Comparison of ENCODE assay signal across 8 cellular contexts in the genomic region with DNA sequence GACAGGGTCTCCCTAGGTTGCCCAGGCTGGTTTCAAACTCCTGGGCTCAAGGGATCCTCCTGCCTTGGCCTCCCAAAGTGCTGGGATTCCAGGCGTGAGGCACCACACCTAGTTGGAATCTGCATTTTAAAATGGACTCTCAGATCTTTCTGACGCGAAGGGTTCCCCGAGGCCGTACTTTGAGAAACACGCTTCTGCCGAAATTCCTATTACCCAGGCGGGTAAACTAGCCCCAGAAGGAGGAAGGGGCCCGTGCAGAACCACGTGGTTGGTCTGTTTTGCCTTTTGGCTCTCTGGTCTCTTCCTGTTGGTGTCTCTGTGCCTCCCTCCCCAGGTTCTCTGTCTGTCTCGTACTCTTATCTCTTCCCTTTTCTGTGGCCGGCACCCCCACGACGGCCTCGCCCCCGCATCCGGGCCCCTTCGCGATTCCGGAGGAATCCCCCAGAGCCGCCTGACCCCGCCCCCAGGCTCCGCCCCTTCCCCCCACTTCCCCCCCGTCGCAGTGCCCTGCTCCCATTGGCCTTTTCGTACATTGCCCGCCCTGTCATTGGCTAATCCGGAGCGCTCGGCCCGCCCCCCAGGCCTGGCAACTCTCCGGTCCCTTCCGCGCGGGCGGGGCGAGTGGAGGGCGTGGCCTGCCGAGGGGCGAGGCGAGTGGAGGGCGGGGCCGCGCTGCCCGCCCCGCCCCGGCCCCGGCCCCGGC. TPM values are rescaled to one million over a fixed set of nuclear protein-coding genes. Genes with fewer than 3 reads are reported as not detected.
DNase-seq lines count a peak whose midpoint lies in the region; ATAC-seq and TF ChIP-seq lines count a peak whose summit lies in the region.

A gene (plus strand): TSS at position 689 of the 703 bp plus-strand sequence. CDS start 12,354 bp downstream, outside the sequence.

- H3K36me3 ChIP-seq in Panc1 (ENCODE audit: control insufficient read depth, insufficient read depth, low read length) (peaks cover 4% of the 10 kb centered on the region; the same call in 1 of the 2 replicates), muscle layer of duodenum (ENCODE audit: control insufficient read depth in 1 of 2, insufficient read depth in 2 of 2, low read length in 2 of 2) (no peaks in the 10 kb centered on the region)

- intact Hi-C loops in Panc1 (cut with micrococcal nuclease; ENCODE audit: unreplicated experiment): loop anchor here (5.0 kb wide), 1 partner anchor 62 kb away; no protein-coding TSS in a partner anchor

- peaks cover 3% of the 10 kb centered on the region for H3K4me1 ChIP-seq in Panc1 (ENCODE audit: control insufficient read depth, insufficient read depth, low read length)
- peaks cover 4 to 37% of the 10 kb centered on the region in 2 donors for H3K4me1 ChIP-seq in muscle layer of duodenum (ENCODE audit: control insufficient read depth in 1 of 2, insufficient read depth in 2 of 2, low read length in 2 of 2)

- H3K27me3 Mint-ChIP-seq in activated T-cell treated with anti-CD3 and anti-CD28 coated beads, Interleukin-2, amount 50 U/mL, for 4 hours (ENCODE audit: low read depth): no peaks in the 10 kb centered on the region

- H3K4me3 ChIP-seq in Panc1 (ENCODE audit: low read depth in 2 of 2, low read length in 2 of 2) (peak within 1 kb of the TSS; percentile 61 to 74), muscle layer of duodenum (ENCODE audit: low read depth in 1 of 2, low read length in 2 of 2) (peak within 1 kb of the TSS; percentile 79 to 83)

- POLR2A ChIA-PET in Panc1 (lab: Charles Lee): no interaction called here

- TF ChIP-seq CTCF in Panc1 (IDR thresholded peaks at IDR 0.05): no peak

- peak within 1 kb of the TSS; percentile 70 for H3K27ac ChIP-seq in Panc1 (ENCODE audit: low read length)
- peak within 1 kb of the TSS; percentile 80 for H3K27ac ChIP-seq in muscle layer of duodenum (ENCODE audit: low read length)

- peaks cover 30% of the 10 kb centered on the region for H3K4me1 Mint-ChIP-seq in activated T-cell treated with anti-CD3 and anti-CD28 coated beads, Interleukin-2, amount 50 U/mL, for 4 hours (ENCODE audit: low read depth)

- DNase-seq in DMS153 (lab: John Stamatoyannopoulos, UW): peak; percentile 84
- DNase-seq in KG1 (lab: John Stamatoyannopoulos, UW): peak; percentile 89
- no peak for DNase-seq in Panc1 (ENCODE audit: low read depth, low spot score)
- peak; percentile 99 for DNase-seq in activated T-cell treated with anti-CD3 and anti-CD28 coated beads, Interleukin-2, amount 50 U/mL, for 4 hours
- peak; percentile 98 to 99 for DNase-seq in stimulated activated CD8-positive, alpha-beta memory T cell treated with anti-CD3 and anti-CD28 coated beads, Interleukin-7, amount 100 ng/mL, for 1 hour (ENCODE audit: low read depth in 2 of 2)

- ATAC-seq in GM21723 (IDR thresholded peaks at IDR 0.05; ENCODE audit: unreplicated experiment) (peak; percentile 74), Panc1 (peak; percentile 87), esophagus mucosa (peak; percentile 90)
- peak; percentile 95 to 96 for ATAC-seq in activated T-cell treated with anti-CD3 and anti-CD28 coated beads, Interleukin-2, amount 50 U/mL, for 4 hours

- H3K36me3 Mint-ChIP-seq in activated T-cell treated with anti-CD3 and anti-CD28 coated beads, Interleukin-2, amount 50 U/mL, for 4 hours (ENCODE audit: insufficient read depth): no peaks in the 10 kb centered on the region

- BruUV-seq in Panc1 (replicated peaks; lab: Mats Ljungman, UMichigan): no TSS peak

- in situ Hi-C loops in Panc1 (cut with HindIII; ENCODE audit: low pct_unique_long_range_greater_than_20kb, low sequenced_read_pairs): no loop called here

- CTCF ChIA-PET in Panc1 (lab: Charles Lee): no interaction called here

- H3K9me3 Mint-ChIP-seq in activated T-cell treated with anti-CD3 and anti-CD28 coated beads, Interleukin-2, amount 50 U/mL, for 4 hours: no peaks in the 10 kb centered on the region

- H3K4me3 Mint-ChIP-seq in activated T-cell treated with anti-CD3 and anti-CD28 coated beads, Interleukin-2, amount 50 U/mL, for 4 hours: peak within 1 kb of the TSS; percentile 94

- H3K9me3 ChIP-seq in Panc1 (ENCODE audit: control insufficient read depth, insufficient read depth, low read depth, low read length) (no peaks in the 10 kb centered on the region), muscle layer of duodenum (ENCODE audit: control insufficient read depth in 1 of 2, low read length in 2 of 2) (no peaks in the 10 kb centered on the region)

- H3K27me3 ChIP-seq in Panc1 (ENCODE audit: control insufficient read depth, insufficient read depth, low read length) (no peaks in the 10 kb centered on the region), muscle layer of duodenum (ENCODE audit: low read depth, low read length) (peaks cover 3% of the 10 kb centered on the region)

RNA-seq across cellular contexts. Expression of the gene that starts here (rescaled TPM):
- total RNA-seq in Panc1 (2021; ENCODE audit: unreplicated experiment) (4.8 TPM), esophagus mucosa (8.1 TPM)
- 3.8 TPM for polyA plus RNA-seq in Panc1 (2012; ENCODE audit: insufficient read length)
- total RNA-seq in activated T-cell treated with anti-CD3 and anti-CD28 coated beads, Interleukin-2, amount 50 U/mL, for 4 hours: 1 to 10 TPM; 3.2 to 4.0 (median 3.9) TPM
